16 cellular contexts compared by ENCODE assay signal in genomic region chr2:26735096-26735495, GRCh38. TPM values are rescaled to one million over a fixed set of nuclear protein-coding genes. Genes with fewer than 3 reads are reported as not detected.
DNase-seq lines count a peak whose midpoint lies in the region; ATAC-seq, FAIRE-seq and TF ChIP-seq lines count a peak whose summit lies in the region.
"Had no signal": no experiment of that assay in that cellular context is flagged by ENCODE, and none has a peak within 500 bp of the region (broad histone marks: within the 10 kb centered on the region; RNA-seq: fewer than 3 reads in every experiment).

No MANE protein-coding gene starts in this region.

- no peaks in the 10 kb centered on the region for H3K9me3 ChIP-seq in astrocyte (ENCODE audit: insufficient read depth, low read depth, low read length)
- no peaks in the 10 kb centered on the region for H3K9me3 ChIP-seq in subcutaneous abdominal adipose tissue (ENCODE audit: control insufficient read depth in 5 of 5, low read length in 5 of 5)
- H3K9me3 ChIP-seq: neutrophil had no signal

- no peak overlapping the region for H3K27ac ChIP-seq in astrocyte (ENCODE audit: low read depth, low read length)
- H3K27ac ChIP-seq in subcutaneous abdominal adipose tissue (ENCODE audit: low read depth, low read length): peak overlapping the region; percentile 29
- H3K27ac ChIP-seq: neutrophil had no signal

- H3K27me3 ChIP-seq in astrocyte (ENCODE audit: insufficient read depth, low read length) (peaks cover 2% of the 10 kb centered on the region), subcutaneous abdominal adipose tissue (ENCODE audit: control insufficient read depth in 5 of 5, insufficient read depth in 4 of 5, low read length in 5 of 5) (no peaks in the 10 kb centered on the region)

- H3K27ac Mint-ChIP-seq in astrocyte (ENCODE audit: unreplicated experiment) (peak overlapping the region; percentile 1), glutamatergic neuron (ENCODE audit: unreplicated experiment) (no peak overlapping the region)
- H3K27ac Mint-ChIP-seq: activated CD4-positive, alpha-beta memory T cell treated with anti-CD3 and anti-CD28 coated beads, Interleukin-2, amount 10 ng/mL, durations not matched to agents 7 days and 5 days; activated naive CD4-positive, alpha-beta T cell treated with anti-CD3 and anti-CD28 coated beads, Interleukin-2, amount 50 U/mL, for 72 hours had no signal

- peak; percentile 75 for FAIRE-seq in astrocyte (lab: Jason Lieb, UNC)
- FAIRE-seq: islet of Langerhans had no signal

- H3K9ac ChIP-seq in astrocyte (ENCODE audit: low read length) (no peak overlapping the region), subcutaneous abdominal adipose tissue (ENCODE audit: low read length in 5 of 5) (no peak overlapping the region)

- TF ChIP-seq CTCF in astrocyte (IDR thresholded peaks at IDR 0.05; ENCODE audit: insufficient read depth, low read depth, low read length) (no peak), glutamatergic neuron (IDR thresholded peaks at IDR 0.05; ENCODE audit: partially characterized antibody, unreplicated experiment) (no peak)

- H3K4me3 ChIP-seq in astrocyte (ENCODE audit: insufficient read depth, low read depth, low read length) (no peak overlapping the region), subcutaneous abdominal adipose tissue (ENCODE audit: low read depth in 1 of 5, low read length in 5 of 5) (no peak overlapping the region)

- H4K20me1 ChIP-seq in astrocyte (ENCODE audit: insufficient read depth, low read length): no peaks in the 10 kb centered on the region

- peak overlapping the region; percentile 33 for H3K4me2 ChIP-seq in astrocyte (ENCODE audit: low read length)

- no peak overlapping the region for H2AFZ ChIP-seq in astrocyte (ENCODE audit: low read depth, low read length)

- DNase-seq in HS-27A (ENCODE audit: low read depth) (peak; percentile 38), astrocyte (ENCODE audit: low read depth) (peak; percentile 93), left cardiac atrium (peak; percentile 61), glutamatergic neuron (no peak)
- no peak for DNase-seq in stimulated activated naive CD8-positive, alpha-beta T cell treated with anti-CD3 and anti-CD28 coated beads, Interleukin-15, Interleukin-2, amounts not matched to agents 100 U/mL and 50 U/mL, for 24 hours
- DNase-seq: activated CD4-positive, alpha-beta memory T cell treated with anti-CD3 and anti-CD28 coated beads, Interleukin-2, amount 10 ng/mL, durations not matched to agents 7 days and 5 days; DND-41; Karpas-422; NCI-H774; stimulated activated CD4-positive, alpha-beta T cell treated with anti-CD3 and anti-CD28 coated beads, Interleukin-4, amount 100 ng/mL, for 24 hours had no signal

- ATAC-seq in left cardiac atrium: peak; percentile 51 to 75
- no peak for ATAC-seq in GM19023 (IDR thresholded peaks at IDR 0.05; ENCODE audit: unreplicated experiment)
- no peak for ATAC-seq in stimulated activated naive CD8-positive, alpha-beta T cell treated with anti-CD3 and anti-CD28 coated beads, Interleukin-15, Interleukin-2, amounts not matched to agents 100 U/mL and 50 U/mL, for 24 hours

- intact Hi-C loops in left cardiac atrium (cut with DNase I): no loop called here

- H3K9me3 Mint-ChIP-seq in astrocyte (ENCODE audit: unreplicated experiment) (no peaks in the 10 kb centered on the region), glutamatergic neuron (ENCODE audit: unreplicated experiment) (peaks cover 3% of the 10 kb centered on the region)
- H3K9me3 Mint-ChIP-seq: activated CD4-positive, alpha-beta memory T cell treated with anti-CD3 and anti-CD28 coated beads, Interleukin-2, amount 10 ng/mL, durations not matched to agents 7 days and 5 days; activated naive CD4-positive, alpha-beta T cell treated with anti-CD3 and anti-CD28 coated beads, Interleukin-2, amount 50 U/mL, for 72 hours had no signal

- no peaks in the 10 kb centered on the region for H3K79me2 ChIP-seq in astrocyte (ENCODE audit: insufficient read depth, low read length)

- H3K4me3 Mint-ChIP-seq in astrocyte (ENCODE audit: unreplicated experiment): no peak overlapping the region
- no peak overlapping the region for H3K4me3 Mint-ChIP-seq in glutamatergic neuron (ENCODE audit: unreplicated experiment)
- H3K4me3 Mint-ChIP-seq: activated CD4-positive, alpha-beta memory T cell treated with anti-CD3 and anti-CD28 coated beads, Interleukin-2, amount 10 ng/mL, durations not matched to agents 7 days and 5 days had no signal

- H3K36me3 ChIP-seq in astrocyte (ENCODE audit: insufficient read depth, low read length) (no peaks in the 10 kb centered on the region), subcutaneous abdominal adipose tissue (ENCODE audit: control insufficient read depth in 5 of 5, insufficient read depth in 5 of 5, low read length in 5 of 5) (no peaks in the 10 kb centered on the region)
- H3K36me3 ChIP-seq: neutrophil had no signal

- H3K4me1 Mint-ChIP-seq in astrocyte (ENCODE audit: low read depth, unreplicated experiment) (peaks cover 7% of the 10 kb centered on the region), glutamatergic neuron (ENCODE audit: low read depth, unreplicated experiment) (peaks cover 22% of the 10 kb centered on the region)
- H3K4me1 Mint-ChIP-seq: activated CD4-positive, alpha-beta memory T cell treated with anti-CD3 and anti-CD28 coated beads, Interleukin-2, amount 10 ng/mL, durations not matched to agents 7 days and 5 days had no signal

- H3K27me3 Mint-ChIP-seq in astrocyte (ENCODE audit: low read depth, unreplicated experiment) (peaks cover 25% of the 10 kb centered on the region), glutamatergic neuron (ENCODE audit: unreplicated experiment) (peaks cover 9% of the 10 kb centered on the region)

- no peaks in the 10 kb centered on the region for H3K36me3 Mint-ChIP-seq in astrocyte (ENCODE audit: low read depth, unreplicated experiment)
- peaks cover 3% of the 10 kb centered on the region for H3K36me3 Mint-ChIP-seq in glutamatergic neuron (ENCODE audit: unreplicated experiment)
- H3K36me3 Mint-ChIP-seq: activated naive CD4-positive, alpha-beta T cell treated with anti-CD3 and anti-CD28 coated beads, Interleukin-2, amount 50 U/mL, for 72 hours had no signal

- H3K4me1 ChIP-seq in astrocyte (ENCODE audit: insufficient read depth, low read length) (peaks cover 9% of the 10 kb centered on the region), subcutaneous abdominal adipose tissue (ENCODE audit: control insufficient read depth in 5 of 5, insufficient read depth in 5 of 5, low read length in 5 of 5) (peaks cover 7 to 31% (median 10%) of the 10 kb centered on the region in 5 donors)

RNA-seq across cellular contexts. Expression of gene SLC35F6, which starts 29.0 kb away (rescaled TPM):
- total RNA-seq in astrocyte: 41.9 and 42.5 TPM in 2 replicates
- total RNA-seq in left cardiac atrium: 10 to 100 TPM; 26.4 to 35.5 TPM
- 28.8 TPM for total RNA-seq in glutamatergic neuron (ENCODE audit: unreplicated experiment)

RNA-seq across cellular contexts. Expression of gene KCNK3, which starts 42.6 kb away (rescaled TPM):
- total RNA-seq in astrocyte: 1.9 and 2.3 TPM in 2 replicates
- total RNA-seq in left cardiac atrium: 10 to 100 TPM; 30.9 to 35.4 TPM
- total RNA-seq in glutamatergic neuron (ENCODE audit: unreplicated experiment): 21.7 TPM
- total RNA-seq: activated CD4-positive, alpha-beta memory T cell treated with anti-CD3 and anti-CD28 coated beads, Interleukin-2, amount 10 ng/mL, durations not matched to agents 7 days and 5 days; activated naive CD4-positive, alpha-beta T cell treated with anti-CD3 and anti-CD28 coated beads, Interleukin-2, amount 50 U/mL, for 72 hours; T-helper 1 cell treated with Interleukin-12 subunit alpha and Interleukin-12 subunit beta and Interleukin-4 antibody, amounts not matched to agents 30 ng/mL and 1 ng/mL, for 36 hours had no signal

RNA-seq across cellular contexts. Expression of gene CENPA, which starts 50.8 kb away (rescaled TPM):
- total RNA-seq in astrocyte: 0.75 and 2.7 TPM in 2 replicates
- total RNA-seq in left cardiac atrium: under 1 TPM in 1 of 2 donors, not detected in 1; 0.38 TPM
- 4.7 TPM for total RNA-seq in glutamatergic neuron (ENCODE audit: unreplicated experiment)

Comparison
In these comparisons a context has a peak if more than half of its experiments do, and no peak if none do; other contexts are left out.
1. DNase-seq: peak in HS-27A (single experiment), astrocyte (single experiment) and left cardiac atrium (single experiment); none in glutamatergic neuron (single experiment) and stimulated activated naive CD8-positive, alpha-beta T cell treated with anti-CD3 and anti-CD28 coated beads, Interleukin-15, Interleukin-2, amounts not matched to agents 100 U/mL and 50 U/mL, for 24 hours (single experiment).
2. ATAC-seq: peak in left cardiac atrium (2 of 2); none in GM19023 (single experiment) and stimulated activated naive CD8-positive, alpha-beta T cell treated with anti-CD3 and anti-CD28 coated beads, Interleukin-15, Interleukin-2, amounts not matched to agents 100 U/mL and 50 U/mL, for 24 hours (single experiment).